16 cellular contexts compared by ENCODE assay signal in the genomic region with DNA sequence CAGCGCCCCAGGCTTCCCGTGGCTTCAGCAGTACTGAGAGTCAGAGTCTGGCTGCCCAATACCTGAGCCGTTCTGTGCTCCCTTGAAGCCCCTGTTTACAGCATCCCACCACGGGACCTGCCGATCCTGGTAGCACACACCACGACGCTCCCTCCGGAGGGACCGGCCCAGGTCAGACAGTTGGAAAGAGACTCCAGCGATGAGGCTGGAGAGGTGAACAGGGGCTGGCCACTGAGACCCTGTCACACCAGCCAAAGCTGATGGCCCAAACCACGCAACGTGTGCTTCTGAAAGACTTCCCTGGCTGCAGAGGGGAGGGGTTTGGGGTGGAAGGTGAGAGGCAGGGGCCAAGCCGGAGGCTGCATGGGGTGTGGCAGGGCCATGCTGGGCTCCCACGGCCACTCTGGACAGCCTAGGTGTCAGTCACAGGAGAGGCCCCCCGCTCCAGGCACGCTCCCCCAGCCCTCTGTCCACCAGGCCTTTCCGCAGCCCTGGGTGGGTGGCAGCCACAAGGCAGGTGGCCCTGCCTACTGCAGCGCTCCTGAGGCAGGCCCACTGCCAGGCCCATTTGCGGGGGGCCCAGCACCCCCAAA.
DNase-seq lines count a peak whose midpoint lies in the region; ATAC-seq and TF ChIP-seq lines count a peak whose summit lies in the region.
"Had no signal": no experiment of that assay in that cellular context is flagged by ENCODE, and none has a peak within 500 bp of the region (broad histone marks: within the 10 kb centered on the region; RNA-seq: fewer than 3 reads in every experiment).

No MANE protein-coding gene starts in this region.

- DNase-seq in Right ventricle myocardium inferior (ENCODE audit: missing footprints) (no peak), left ventricle myocardium superior (no peak), coronary artery (ENCODE audit: low spot score) (peak; percentile 65), posterior vena cava (ENCODE audit: low spot score) (peak; percentile 57), aorta (peak in 1 of 2 donors; percentile 32), NCI-H2227 treated with DMSO at 0.1 percent for 48 hours (lab: John Stamatoyannopoulos, UW) (no peak)
- no peak for DNase-seq in stimulated activated CD4-positive, alpha-beta T cell treated with anti-CD3 and anti-CD28 coated beads, Interleukin-2, amount 100 ng/mL, for 24 hours
- DNase-seq: 8988T; AML-193; C1 segment of cervical spinal cord; Calu3; CD4-positive, alpha-beta T cell; DMS 273 treated with DMSO at 0.1 percent for 48 hours; DMS79 had no signal

- 93 to 95% methylated on average over 19 of the region's 19 CpGs for WGBS in aorta, 2 donors

- H3K9me3 ChIP-seq in aorta (ENCODE audit: control insufficient read depth, low read length), result no peaks in the 10 kb centered on the region

- intact Hi-C loops in Right ventricle myocardium inferior (cut with DNase I), result no loop called here
- intact Hi-C loops in left ventricle myocardium superior (cut with micrococcal nuclease), result no loop called here
- intact Hi-C loops in posterior vena cava (cut with DNase I), result no loop called here
- intact Hi-C loops in aorta (cut with DNase I), result no loop called here

- no peaks in the 10 kb centered on the region for H3K4me1 ChIP-seq in aorta (ENCODE audit: control insufficient read depth in 1 of 2, insufficient read depth in 2 of 2, low read length in 2 of 2)

- no peaks in the 10 kb centered on the region for H3K27me3 ChIP-seq in aorta (ENCODE audit: control insufficient read depth in 1 of 2, insufficient read depth in 2 of 2, low read length in 1 of 2)

- H3K4me3 ChIP-seq in coronary artery (no peak overlapping the region), aorta (ENCODE audit: low read length in 2 of 2) (no peak overlapping the region)
- H3K4me3 ChIP-seq: GM12878 had no signal

- no peaks in the 10 kb centered on the region for H3K36me3 ChIP-seq in aorta (ENCODE audit: control insufficient read depth in 1 of 2, insufficient read depth in 2 of 2, low read length in 1 of 2)

- peak; percentile 18 for ATAC-seq in Right ventricle myocardium inferior
- ATAC-seq in left ventricle myocardium superior, result no peak
- peak; percentile 54 for ATAC-seq in aorta (ENCODE audit: low FRiP score)
- ATAC-seq: HCT116 had no signal

- TF ChIP-seq CTCF in coronary artery (IDR thresholded peaks at IDR 0.05), result no peak

- no peak overlapping the region for H3K27ac ChIP-seq in coronary artery
- no peak overlapping the region for H3K27ac ChIP-seq in aorta (ENCODE audit: low read depth in 1 of 2, low read length in 2 of 2)

Comparison
In these comparisons a context has a peak if more than half of its experiments do, and no peak if none do; other contexts are left out.
1. DNase-seq: peak in coronary artery (single experiment) and posterior vena cava (single experiment); none in Right ventricle myocardium inferior (single experiment), left ventricle myocardium superior (single experiment), stimulated activated CD4-positive, alpha-beta T cell treated with anti-CD3 and anti-CD28 coated beads, Interleukin-2, amount 100 ng/mL, for 24 hours (0 of 2) and NCI-H2227 treated with DMSO at 0.1 percent for 48 hours (single experiment).